ENCODE assay signal across 8 cellular contexts in the genomic region with DNA sequence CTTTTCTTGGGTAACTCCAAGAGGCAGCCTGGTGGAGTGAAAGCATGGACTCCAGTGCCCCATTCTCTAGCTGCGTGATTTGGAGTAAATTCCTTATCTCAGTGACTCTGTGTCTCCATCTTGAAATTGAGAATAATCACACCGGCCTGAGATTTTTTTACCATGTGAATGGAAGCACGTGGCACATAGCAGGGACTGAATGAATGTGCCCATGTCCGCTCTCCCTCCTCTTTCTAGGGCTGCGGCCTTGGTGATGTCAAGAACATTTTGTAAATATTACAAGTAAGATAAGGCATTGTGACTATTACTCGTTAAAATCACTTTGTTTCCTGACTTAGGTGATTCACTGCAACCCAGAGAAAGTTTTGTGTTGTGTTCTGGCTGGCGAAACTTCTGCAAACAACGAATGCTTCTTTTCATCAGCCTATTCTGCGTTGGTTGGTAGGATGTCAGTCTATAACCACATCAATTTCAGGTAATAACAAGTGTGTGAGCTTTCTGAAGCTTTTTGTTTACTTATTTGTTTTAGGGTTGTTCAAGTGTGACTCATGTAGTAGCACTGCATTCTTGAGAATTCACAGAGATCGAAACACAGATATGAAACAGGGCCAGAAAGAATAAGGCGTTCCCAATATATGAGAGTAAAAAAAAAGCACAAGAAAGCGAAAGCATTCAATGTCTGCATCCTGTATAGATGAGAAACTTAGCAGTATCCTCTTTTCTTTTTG.
DNase-seq lines count a peak whose midpoint lies in the region; ATAC-seq and TF ChIP-seq lines count a peak whose summit lies in the region.

No MANE protein-coding gene starts in this region.

- peaks cover 13 to 19% (median 19%) of the 10 kb centered on the region in 3 donors for H3K4me1 Mint-ChIP-seq in CD8-positive, alpha-beta memory T cell

- TF ChIP-seq CTCF in kidney epithelial cell (IDR thresholded peaks at IDR 0.05; ENCODE audit: insufficient read depth, low read length, poor library complexity, severe bottlenecking) (no peak), coronary artery (IDR thresholded peaks at IDR 0.05) (no peak)

- peaks cover 7% of the 10 kb centered on the region for H3K9me3 ChIP-seq in CD8-positive, alpha-beta memory T cell (ENCODE audit: low read length)

- no peaks in the 10 kb centered on the region for H3K27me3 ChIP-seq in CD8-positive, alpha-beta memory T cell (ENCODE audit: insufficient read depth, low read length, poor library complexity, severe bottlenecking)
- H3K27me3 ChIP-seq in kidney epithelial cell (ENCODE audit: control insufficient read depth, insufficient read depth, low read length) = no peaks in the 10 kb centered on the region

- peaks cover 0 to 6% of the 10 kb centered on the region in 2 donors for H3K27me3 Mint-ChIP-seq in CD8-positive, alpha-beta memory T cell

- no peaks in the 10 kb centered on the region for H3K36me3 ChIP-seq in CD8-positive, alpha-beta memory T cell (ENCODE audit: insufficient read depth, low read length)
- H3K36me3 ChIP-seq in kidney epithelial cell (ENCODE audit: control insufficient read depth, insufficient read depth, low read length) = no peaks in the 10 kb centered on the region

- POLR2A ChIA-PET in CD8-positive, alpha-beta memory T cell (lab: Charles Lee) = no interaction called here

- DNase-seq in CD8-positive, alpha-beta memory T cell = peak in 1 of 5 donors; percentile 69
- DNase-seq in T1000 (lab: John Stamatoyannopoulos, UW) = peak; percentile 67
- peak; percentile 45 for DNase-seq in kidney epithelial cell (ENCODE audit: low read depth)
- no peak for DNase-seq in GM19238 (ENCODE audit: insufficient read length, low spot score)
- DNase-seq in coronary artery (ENCODE audit: low spot score) = no peak
- DNase-seq in stimulated activated CD8-positive, alpha-beta memory T cell treated with anti-CD3 and anti-CD28 coated beads, Interleukin-4, amount 100 ng/mL, for 48 hours = no peak
- no peak for DNase-seq in NAMALWA (ENCODE audit: low spot score)

- H3K27ac Mint-ChIP-seq in CD8-positive, alpha-beta memory T cell = peak overlapping the region; percentile 49 to 86 (median 75)

- ATAC-seq in GM21390 (IDR thresholded peaks at IDR 0.05; ENCODE audit: unreplicated experiment) = peak; percentile 83

- H3K36me3 Mint-ChIP-seq in CD8-positive, alpha-beta memory T cell = peaks cover 0 to 19% (median 3%) of the 10 kb centered on the region in 3 donors

- no peak overlapping the region for H3K4me3 ChIP-seq in CD8-positive, alpha-beta memory T cell (ENCODE audit: low read length)
- H3K4me3 ChIP-seq in kidney epithelial cell (ENCODE audit: low read depth, low read length) (no peak overlapping the region), coronary artery (no peak overlapping the region)

- H3K9me3 Mint-ChIP-seq in CD8-positive, alpha-beta memory T cell = peaks cover 13 to 19% (median 17%) of the 10 kb centered on the region in 5 donors

- H3K4me3 Mint-ChIP-seq in CD8-positive, alpha-beta memory T cell = peak overlapping the region; percentile 0 to 61 (median 46)

- H3K27ac ChIP-seq in CD8-positive, alpha-beta memory T cell (ENCODE audit: low read depth, low read length) = no peak overlapping the region
- H3K27ac ChIP-seq in coronary artery = no peak overlapping the region

- peaks cover 21% of the 10 kb centered on the region for H3K4me1 ChIP-seq in CD8-positive, alpha-beta memory T cell (ENCODE audit: insufficient read depth, low read length)

- CTCF ChIA-PET in CD8-positive, alpha-beta memory T cell (lab: Charles Lee) = no interaction called here

Comparison
In these comparisons a context has a peak if more than half of its experiments do, and no peak if none do; other contexts are left out.
1. DNase-seq: peak in T1000 (single experiment) and kidney epithelial cell (single experiment); none in GM19238 (single experiment), coronary artery (single experiment), stimulated activated CD8-positive, alpha-beta memory T cell treated with anti-CD3 and anti-CD28 coated beads, Interleukin-4, amount 100 ng/mL, for 48 hours (single experiment) and NAMALWA (single experiment).